10 cellular contexts compared by ENCODE assay signal in the genomic region with DNA sequence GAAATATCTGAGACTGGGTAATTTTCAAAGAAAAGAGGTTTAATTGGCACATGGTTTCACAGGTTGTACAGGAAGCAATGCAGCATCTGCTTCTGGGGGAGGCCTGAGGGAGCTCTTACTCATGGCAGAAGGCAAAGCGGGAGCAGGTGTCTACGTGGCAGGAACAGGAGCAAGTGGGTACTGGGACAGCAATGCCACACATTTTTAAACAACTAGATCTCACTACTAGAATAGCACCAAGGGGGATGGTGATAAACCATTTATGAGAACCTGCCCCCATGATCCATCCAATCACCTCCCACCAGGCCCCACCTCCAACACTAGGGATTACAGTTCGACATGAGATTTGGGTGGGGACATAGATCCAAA. TPM values are rescaled to one million over a fixed set of nuclear protein-coding genes. Genes with fewer than 3 reads are reported as not detected.
DNase-seq lines count a peak whose midpoint lies in the region; ATAC-seq and TF ChIP-seq lines count a peak whose summit lies in the region.
"Had no signal": no experiment of that assay in that cellular context is flagged by ENCODE, and none has a peak within 500 bp of the region (broad histone marks: within the 10 kb centered on the region; RNA-seq: fewer than 3 reads in every experiment).

No MANE protein-coding gene starts in this region.

- intact Hi-C loops in CD8-positive, alpha-beta T cell (cut with DNase I, micrococcal nuclease), result no loop called here

- H3K4me3 ChIP-seq in CD8-positive, alpha-beta T cell (ENCODE audit: low read depth, low read length), result no peak overlapping the region
- H3K4me3 ChIP-seq: thoracic aorta had no signal

- no peaks in the 10 kb centered on the region for H3K9me3 ChIP-seq in CD8-positive, alpha-beta T cell (ENCODE audit: low read length)
- H3K9me3 ChIP-seq: thoracic aorta had no signal

- H3K9me3 Mint-ChIP-seq in activated CD8-positive, alpha-beta memory T cell treated with anti-CD3 and anti-CD28 coated beads, Interleukin-2, amount 10 ng/mL, durations not matched to agents 7 days and 5 days (ENCODE audit: low read depth), result no peaks in the 10 kb centered on the region
- H3K9me3 Mint-ChIP-seq in CD8-positive, alpha-beta T cell, result no peaks in the 10 kb centered on the region
- H3K9me3 Mint-ChIP-seq: nephron had no signal

- ATAC-seq in GM19395 (IDR thresholded peaks at IDR 0.05; ENCODE audit: unreplicated experiment), result peak; percentile 50
- peak; percentile 43 for ATAC-seq in HG02885 (IDR thresholded peaks at IDR 0.05; ENCODE audit: poor library complexity, unreplicated experiment)
- ATAC-seq in activated CD8-positive, alpha-beta memory T cell treated with anti-CD3 and anti-CD28 coated beads, Interleukin-2, amount 10 ng/mL, durations not matched to agents 7 days and 5 days, result peak; percentile 52
- no peak for ATAC-seq in CD8-positive, alpha-beta T cell

- CTCF ChIA-PET in activated CD8-positive, alpha-beta memory T cell treated with anti-CD3 and anti-CD28 coated beads, Interleukin-2, amount 10 ng/mL, durations not matched to agents 7 days and 5 days (lab: Charles Lee), result interaction anchor here (1.0 to 1.8 kb wide), 4 partner anchors 50 to 523 kb away, joined by 3 to 5 read pairs (median 5); partner anchors contain the start of gene TENT2
- CTCF ChIA-PET in CD8-positive, alpha-beta T cell (lab: Charles Lee), result interaction anchor here (0.5 to 0.9 kb wide), 2 partner anchors 12 to 81 kb away, joined by 3 to 5 read pairs; no protein-coding TSS in a partner anchor

- H3K4me3 Mint-ChIP-seq in activated CD8-positive, alpha-beta memory T cell treated with anti-CD3 and anti-CD28 coated beads, Interleukin-2, amount 10 ng/mL, durations not matched to agents 7 days and 5 days, result no peak overlapping the region
- H3K4me3 Mint-ChIP-seq in CD8-positive, alpha-beta T cell, result no peak overlapping the region
- H3K4me3 Mint-ChIP-seq: nephron had no signal

- POLR2A ChIA-PET in CD8-positive, alpha-beta T cell (lab: Charles Lee), result no interaction called here

- H3K4me1 ChIP-seq in CD8-positive, alpha-beta T cell (ENCODE audit: insufficient read depth, low read length), result no peaks in the 10 kb centered on the region

- no peaks in the 10 kb centered on the region for H3K27me3 ChIP-seq in CD8-positive, alpha-beta T cell (ENCODE audit: insufficient read depth, low read length)

- H3K27me3 Mint-ChIP-seq in activated CD8-positive, alpha-beta memory T cell treated with anti-CD3 and anti-CD28 coated beads, Interleukin-2, amount 10 ng/mL, durations not matched to agents 7 days and 5 days, result no peaks in the 10 kb centered on the region
- H3K27me3 Mint-ChIP-seq in CD8-positive, alpha-beta T cell (ENCODE audit: low read depth), result no peaks in the 10 kb centered on the region

- no peak for TF ChIP-seq CTCF in CD8-positive, alpha-beta T cell (IDR thresholded peaks at IDR 0.05)

- H3K36me3 Mint-ChIP-seq in activated CD8-positive, alpha-beta memory T cell treated with anti-CD3 and anti-CD28 coated beads, Interleukin-2, amount 10 ng/mL, durations not matched to agents 7 days and 5 days, result peaks cover 29% of the 10 kb centered on the region
- H3K36me3 Mint-ChIP-seq in CD8-positive, alpha-beta T cell, result no peaks in the 10 kb centered on the region

- peak; percentile 47 for DNase-seq in activated CD8-positive, alpha-beta memory T cell treated with anti-CD3 and anti-CD28 coated beads, Interleukin-2, amount 10 ng/mL, durations not matched to agents 7 days and 5 days
- peak; percentile 50 for DNase-seq in stimulated activated CD4-positive, alpha-beta T cell treated with anti-CD3 and anti-CD28 coated beads, Interleukin-15, amount 100 ng/mL, for 24 hours
- DNase-seq in CD8-positive, alpha-beta T cell, result no peak
- no peak for DNase-seq in SIG-M5 (lab: John Stamatoyannopoulos, UW)
- DNase-seq in NCI-H345 treated with DMSO at 0.1 percent for 48 hours (lab: John Stamatoyannopoulos, UW; ENCODE audit: unreplicated experiment), result no peak
- DNase-seq in NOMO-1 treated with dmso at 0.1 percent for 144 hours (lab: John Stamatoyannopoulos, UW; ENCODE audit: unreplicated experiment), result no peak

- H3K27ac Mint-ChIP-seq in activated CD8-positive, alpha-beta memory T cell treated with anti-CD3 and anti-CD28 coated beads, Interleukin-2, amount 10 ng/mL, durations not matched to agents 7 days and 5 days, result peak overlapping the region; percentile 95
- no peak overlapping the region for H3K27ac Mint-ChIP-seq in CD8-positive, alpha-beta T cell
- H3K27ac Mint-ChIP-seq: nephron had no signal

- H3K36me3 ChIP-seq in CD8-positive, alpha-beta T cell (ENCODE audit: insufficient read depth, low read length), result no peaks in the 10 kb centered on the region
- H3K36me3 ChIP-seq: thoracic aorta had no signal

- H3K27ac ChIP-seq in CD8-positive, alpha-beta T cell (ENCODE audit: low read depth, low read length), result no peak overlapping the region
- H3K27ac ChIP-seq: thoracic aorta had no signal

- peaks cover 42% of the 10 kb centered on the region for H3K4me1 Mint-ChIP-seq in activated CD8-positive, alpha-beta memory T cell treated with anti-CD3 and anti-CD28 coated beads, Interleukin-2, amount 10 ng/mL, durations not matched to agents 7 days and 5 days
- H3K4me1 Mint-ChIP-seq in CD8-positive, alpha-beta T cell (ENCODE audit: low read depth), result peaks cover 4% of the 10 kb centered on the region

RNA-seq across cellular contexts. Expression of gene HOMER1, which starts 47.6 kb away (rescaled TPM):
- 1 to 10 TPM; 2.5 to 5.2 TPM for total RNA-seq in activated CD8-positive, alpha-beta memory T cell treated with anti-CD3 and anti-CD28 coated beads, Interleukin-2, amount 10 ng/mL, durations not matched to agents 7 days and 5 days
- total RNA-seq in CD8-positive, alpha-beta T cell, result 1 to 10 TPM; 2.2 to 3.2 TPM

RNA-seq across cellular contexts. Expression of gene TENT2, which starts 50.7 kb away (rescaled TPM):
- 10 to 100 TPM; 75.0 to 82.1 TPM for total RNA-seq in activated CD8-positive, alpha-beta memory T cell treated with anti-CD3 and anti-CD28 coated beads, Interleukin-2, amount 10 ng/mL, durations not matched to agents 7 days and 5 days
- 100 to 1,000 TPM; 139 to 145 TPM for total RNA-seq in CD8-positive, alpha-beta T cell

Comparison
In these comparisons a context has a peak if more than half of its experiments do, and no peak if none do; other contexts are left out.
1. DNase-seq: peak in activated CD8-positive, alpha-beta memory T cell treated with anti-CD3 and anti-CD28 coated beads, Interleukin-2, amount 10 ng/mL, durations not matched to agents 7 days and 5 days (single experiment) and stimulated activated CD4-positive, alpha-beta T cell treated with anti-CD3 and anti-CD28 coated beads, Interleukin-15, amount 100 ng/mL, for 24 hours (single experiment); none in CD8-positive, alpha-beta T cell (0 of 7), SIG-M5 (single experiment), NCI-H345 treated with DMSO at 0.1 percent for 48 hours (single experiment) and NOMO-1 treated with dmso at 0.1 percent for 144 hours (single experiment).